In the genomic region with DNA sequence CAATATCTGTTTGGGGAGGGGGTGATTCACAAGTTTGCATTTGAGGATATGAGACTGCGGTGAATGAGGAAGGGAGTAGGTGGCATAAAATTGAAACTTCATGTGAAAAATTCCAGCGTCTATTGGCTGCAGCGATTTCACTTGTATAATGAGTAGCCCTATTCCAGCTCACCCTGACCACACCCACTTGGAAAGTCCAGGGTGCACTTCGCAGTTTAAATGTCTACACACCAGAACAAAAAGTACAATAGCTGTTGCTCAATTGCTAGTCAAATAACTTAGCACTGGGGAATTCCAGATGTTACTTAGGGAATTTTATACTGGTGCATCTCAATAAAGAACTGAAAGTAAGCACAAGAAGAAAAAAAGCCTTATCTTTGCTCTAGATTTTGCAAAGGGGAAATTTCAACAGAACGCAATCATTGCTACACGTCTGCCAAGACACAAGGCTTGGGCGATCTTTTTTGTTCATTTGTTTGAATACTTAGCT, we compare ENCODE assay signal across 8 cellular contexts. TPM values are rescaled to one million over a fixed set of nuclear protein-coding genes. Genes with fewer than 3 reads are reported as not detected.
A peak's percentile ranks its signal among the peaks of the same experiment; 100 is the strongest.
DNase-seq lines count a peak whose midpoint lies in the region; ATAC-seq and TF ChIP-seq lines count a peak whose summit lies in the region.

No MANE protein-coding gene starts in this region.

- CTCF ChIA-PET in HEK293 (lab: Yijun Ruan, JAX), result interaction anchor here (0.6 to 2.1 kb wide), 7 partner anchors 72 to 449 kb away, joined by 3 to 7 read pairs (median 4); no protein-coding TSS in a partner anchor

- DNase-seq in ELR (ENCODE audit: low read depth) (peak; percentile 82), Peyer's patch (peak in 2 of 3 donors; percentile 66 to 92), astrocyte of the hippocampus (ENCODE audit: low read depth, low spot score) (peak; percentile 82), medulla oblongata (ENCODE audit: extremely low spot score) (peak; percentile 67), chondrocyte (ENCODE audit: low spot score) (no peak)
- peak; percentile 86 for DNase-seq in stimulated activated naive CD4-positive, alpha-beta T cell treated with Interleukin-2 at 50 U/mL for 16 hours (lab: John Stamatoyannopoulos, UW)

- no peaks in the 10 kb centered on the region for H3K27me3 ChIP-seq in Peyer's patch

- TF ChIP-seq CTCF in HEK293 (tag by site-specific recombination; IDR thresholded peaks at IDR 0.05) (no peak), Peyer's patch (IDR thresholded peaks at IDR 0.05) (no peak), chondrocyte (IDR thresholded peaks at IDR 0.05) (no peak)

- H3K4me1 Mint-ChIP-seq in chondrocyte (ENCODE audit: low read depth), result peaks cover 53% of the 10 kb centered on the region

- no peak for TF ChIP-seq POLR2A in Peyer's patch (IDR thresholded peaks at IDR 0.05)

- no peaks in the 10 kb centered on the region for H3K9me3 Mint-ChIP-seq in chondrocyte (ENCODE audit: low read depth)

- no peak overlapping the region for H3K27ac Mint-ChIP-seq in chondrocyte (ENCODE audit: unreplicated experiment)

- H3K36me3 ChIP-seq in HEK293 (ENCODE audit: control insufficient read depth in 2 of 2, insufficient read depth in 1 of 2, low read length in 2 of 2) (peaks cover 0 to 59% of the 10 kb centered on the region in 2 experiments; a peak in 1 of 3 replicates), Peyer's patch (peaks cover 0 to 48% (median 4%) of the 10 kb centered on the region in 3 donors)

- no peaks in the 10 kb centered on the region for H3K4me1 ChIP-seq in HEK293 (ENCODE audit: control insufficient read depth, insufficient read depth, low read length)
- H3K4me1 ChIP-seq in Peyer's patch, result peaks cover 0 to 36% (median 16%) of the 10 kb centered on the region in 4 donors

- no peak for ATAC-seq in HG03457 (IDR thresholded peaks at IDR 0.05; ENCODE audit: unreplicated experiment)

- H3K27ac ChIP-seq in HEK293 (ENCODE audit: extremely low read depth, low read depth, low read length), result no peak overlapping the region
- H3K27ac ChIP-seq in Peyer's patch, result peak overlapping the region; percentile 47 to 97 (median 69)

- H3K4me3 Mint-ChIP-seq in chondrocyte (ENCODE audit: unreplicated experiment), result no peak overlapping the region

- H3K4me3 ChIP-seq in HEK293 (ENCODE audit: low read depth, low read length) (no peak overlapping the region), Peyer's patch (peak overlapping the region in 2 of 4 donors; percentile 1 to 24)

- no peaks in the 10 kb centered on the region for H3K9me3 ChIP-seq in HEK293 (ENCODE audit: control insufficient read depth, insufficient read depth, low read depth, low read length)
- no peaks in the 10 kb centered on the region for H3K9me3 ChIP-seq in Peyer's patch

- POLR2A ChIA-PET in HEK293 (lab: Yijun Ruan, JAX), result no interaction called here

- H3K27me3 Mint-ChIP-seq in chondrocyte (ENCODE audit: low read depth), result no peaks in the 10 kb centered on the region

- peaks cover 17% of the 10 kb centered on the region for H3K36me3 Mint-ChIP-seq in chondrocyte (ENCODE audit: low read depth)

TF ChIP-seq in HEK293, 187 proteins besides CTCF, POLR2A, EP300 and RAD21:
- peak; percentile 63 for TF ChIP-seq FEZF1 (tag by site-specific recombination; IDR thresholded peaks at IDR 0.05)
- peak; percentile 36 for TF ChIP-seq KLF9 (tag by site-specific recombination; IDR thresholded peaks at IDR 0.05; ENCODE audit: low read depth)
- no peak for TF ChIP-seq ZNF558 (tag by site-specific recombination; IDR thresholded peaks at IDR 0.05)
- TF ChIP-seq, protein P1, sequence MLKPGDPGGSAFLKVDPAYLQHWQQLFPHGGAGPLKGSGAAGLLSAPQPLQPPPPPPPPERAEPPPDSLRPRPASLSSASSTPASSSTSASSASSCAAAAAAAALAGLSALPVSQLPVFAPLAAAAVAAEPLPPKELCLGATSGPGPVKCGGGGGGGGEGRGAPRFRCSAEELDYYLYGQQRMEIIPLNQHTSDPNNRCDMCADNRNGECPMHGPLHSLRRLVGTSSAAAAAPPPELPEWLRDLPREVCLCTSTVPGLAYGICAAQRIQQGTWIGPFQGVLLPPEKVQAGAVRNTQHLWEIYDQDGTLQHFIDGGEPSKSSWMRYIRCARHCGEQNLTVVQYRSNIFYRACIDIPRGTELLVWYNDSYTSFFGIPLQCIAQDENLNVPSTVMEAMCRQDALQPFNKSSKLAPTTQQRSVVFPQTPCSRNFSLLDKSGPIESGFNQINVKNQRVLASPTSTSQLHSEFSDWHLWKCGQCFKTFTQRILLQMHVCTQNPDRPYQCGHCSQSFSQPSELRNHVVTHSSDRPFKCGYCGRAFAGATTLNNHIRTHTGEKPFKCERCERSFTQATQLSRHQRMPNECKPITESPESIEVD (tag by site-specific recombination; IDR thresholded peaks at IDR 0.05), result peak; percentile 42; the same call in 1 of the 2 replicates

RNA-seq across cellular contexts. Expression of gene TNFAIP3, which starts 6.3 kb away (rescaled TPM):
- total RNA-seq in Peyer's patch (10 to 100 TPM; 19.3 to 66.8 (median 30.6) TPM), chondrocyte (6.4 to 11.0 TPM (median 7.2 TPM) in 3 replicates)
